24 cellular contexts compared by ENCODE assay signal in the genomic region with DNA sequence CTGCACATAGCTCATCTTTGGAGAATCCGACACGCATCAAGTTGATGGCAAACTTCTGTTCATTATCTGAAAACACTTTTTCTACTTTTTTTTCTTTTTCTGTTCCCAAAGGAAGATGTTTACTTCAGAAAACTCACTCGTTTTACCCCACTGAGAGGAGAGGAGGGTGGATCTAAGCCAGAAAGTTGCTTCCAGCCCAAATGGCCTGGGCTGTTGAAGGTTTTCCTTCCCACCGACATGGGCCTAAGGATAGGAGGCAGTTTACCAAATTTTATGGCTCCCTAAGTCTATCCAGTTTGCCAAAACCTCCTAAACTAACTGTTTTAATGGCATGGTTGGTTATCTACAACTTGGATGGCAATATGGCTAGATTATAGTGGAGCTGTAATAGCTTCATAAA.
"Had no signal": no experiment of that assay in that cellular context is flagged by ENCODE, and none has a peak within 500 bp of the region (broad histone marks: within the 10 kb centered on the region; RNA-seq: fewer than 3 reads in every experiment).

No MANE protein-coding gene starts in this region.

- H2AFZ ChIP-seq: hepatocyte had no signal

- H3K27ac ChIP-seq: coronary artery, dorsolateral prefrontal cortex, epithelial cell of prostate, esophagus squamous epithelium, gastroesophageal sphincter, heart left ventricle, hepatocyte, left lung had no signal

- H3K4me1 Mint-ChIP-seq: immature natural killer cell had no signal

- ATAC-seq: esophagus mucosa, gastroesophageal sphincter, heart left ventricle, left cardiac atrium, left lung, left ventricle myocardium superior, mucosa of descending colon had no signal

- H3K4me2 ChIP-seq: hepatocyte had no signal

- DNase-seq: dermis blood vessel endothelial cell; dorsolateral prefrontal cortex; effector CD4-positive, alpha-beta T cell; effector memory CD4-positive, alpha-beta T cell; erythroblast; esophagus squamous epithelium; foreskin fibroblast; foreskin melanocyte; heart left ventricle; hypothalamus; immature natural killer cell; left cardiac atrium; left lung; left ventricle myocardium superior; mammary epithelial cell; mesendoderm; mucosa of descending colon had no signal

- H3K4me3 ChIP-seq: coronary artery, dorsolateral prefrontal cortex, esophagus squamous epithelium, gastroesophageal sphincter, heart left ventricle, hepatocyte, left lung, lung, mucosa of descending colon had no signal

- H3K36me3 Mint-ChIP-seq: immature natural killer cell had no signal

- H3K4me3 Mint-ChIP-seq: immature natural killer cell, memory B cell had no signal

- H3K4me1 ChIP-seq: gastroesophageal sphincter, heart left ventricle, left lung had no signal

- H3K79me2 ChIP-seq: hepatocyte had no signal

- H3K27me3 ChIP-seq: dorsolateral prefrontal cortex, esophagus squamous epithelium, gastroesophageal sphincter, heart left ventricle, hepatocyte, left lung had no signal

- H3K9me3 Mint-ChIP-seq: immature natural killer cell had no signal

- H3K9me3 ChIP-seq: esophagus squamous epithelium, left lung, mucosa of descending colon had no signal

- H3K36me3 ChIP-seq: esophagus squamous epithelium, gastroesophageal sphincter, heart left ventricle, left lung had no signal

- H3K27ac Mint-ChIP-seq: immature natural killer cell, memory B cell had no signal
